In the genomic region with DNA sequence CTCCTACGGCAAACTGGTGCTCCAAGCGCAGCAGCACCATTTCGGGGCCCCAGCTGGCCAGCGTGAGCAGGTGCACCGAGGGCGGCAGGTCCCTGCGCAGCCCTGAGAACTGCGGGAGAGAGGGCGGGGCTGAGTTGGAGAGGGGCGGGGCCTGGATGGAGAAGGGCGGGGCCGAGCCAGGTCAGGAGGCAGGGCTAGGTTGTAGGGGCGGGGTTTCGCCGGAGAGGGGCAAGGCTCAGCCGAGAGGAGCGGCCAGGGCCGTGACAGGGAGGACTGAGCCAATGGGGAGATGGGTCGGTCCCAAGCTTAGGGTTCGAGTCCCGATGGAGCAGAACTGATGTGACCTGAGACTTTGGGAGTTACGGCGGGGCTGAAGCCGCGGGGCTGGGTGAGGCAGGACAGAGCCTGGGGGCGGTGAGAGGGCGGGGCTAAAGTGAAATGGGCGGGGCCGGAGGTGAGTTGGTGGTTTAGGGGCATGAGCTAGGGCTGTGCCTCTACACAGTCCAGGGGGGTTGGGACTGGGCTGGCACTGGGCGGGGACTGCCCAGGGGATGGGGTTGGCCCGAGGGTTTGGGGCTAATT, we compare ENCODE assay signal across 8 cellular contexts. TPM values are rescaled to one million over a fixed set of nuclear protein-coding genes. Genes with fewer than 3 reads are reported as not detected.
DNase-seq lines count a peak whose midpoint lies in the region; TF ChIP-seq lines count a peak whose summit lies in the region.

No MANE protein-coding gene starts in this region.

- no peak overlapping the region for H3K27ac Mint-ChIP-seq in activated naive CD4-positive, alpha-beta T cell treated with anti-CD3 and anti-CD28 coated beads for 36 hours
- no peak overlapping the region for H3K27ac Mint-ChIP-seq in activated naive CD4-positive, alpha-beta T cell treated with anti-CD3 and anti-CD28 coated beads, Interleukin-2, amount 10 ng/mL, durations not matched to agents 7 days and 5 days
- H3K27ac Mint-ChIP-seq in activated T-helper 2 cell treated with anti-CD3 and anti-CD28 coated beads, Interferon-gamma antibody, Interleukin-2, Interleukin-4, amounts not matched to agents 10 μg/mL and 5 μg/mL and 100 μg/mL, durations not matched to agents 14 hours and 24 hours and 36 hours: no peak overlapping the region
- H3K27ac Mint-ChIP-seq in osteocyte (ENCODE audit: unreplicated experiment): no peak overlapping the region

- no peaks in the 10 kb centered on the region for H3K27me3 ChIP-seq in iPS-15b (ENCODE audit: control insufficient read depth, insufficient read depth, low read length)

- no peaks in the 10 kb centered on the region for H3K9me3 ChIP-seq in iPS-15b (ENCODE audit: control insufficient read depth, insufficient read depth, low read length)

- peaks cover 32% of the 10 kb centered on the region for H3K36me3 Mint-ChIP-seq in activated naive CD4-positive, alpha-beta T cell treated with anti-CD3 and anti-CD28 coated beads for 36 hours (ENCODE audit: low read depth)
- H3K36me3 Mint-ChIP-seq in activated naive CD4-positive, alpha-beta T cell treated with anti-CD3 and anti-CD28 coated beads, Interleukin-2, amount 10 ng/mL, durations not matched to agents 7 days and 5 days: peaks cover 41% of the 10 kb centered on the region
- peaks cover 55% of the 10 kb centered on the region for H3K36me3 Mint-ChIP-seq in activated T-helper 2 cell treated with anti-CD3 and anti-CD28 coated beads, Interferon-gamma antibody, Interleukin-2, Interleukin-4, amounts not matched to agents 10 μg/mL and 5 μg/mL and 100 μg/mL, durations not matched to agents 14 hours and 24 hours and 36 hours (ENCODE audit: low read depth)
- H3K36me3 Mint-ChIP-seq in osteocyte (ENCODE audit: unreplicated experiment): peaks cover 10% of the 10 kb centered on the region

- no peak for TF ChIP-seq CTCF in osteocyte (IDR thresholded peaks at IDR 0.05)

- H3K4me1 Mint-ChIP-seq in activated naive CD4-positive, alpha-beta T cell treated with anti-CD3 and anti-CD28 coated beads for 36 hours (ENCODE audit: low read depth): no peaks in the 10 kb centered on the region
- peaks cover 8% of the 10 kb centered on the region for H3K4me1 Mint-ChIP-seq in activated naive CD4-positive, alpha-beta T cell treated with anti-CD3 and anti-CD28 coated beads, Interleukin-2, amount 10 ng/mL, durations not matched to agents 7 days and 5 days
- no peaks in the 10 kb centered on the region for H3K4me1 Mint-ChIP-seq in activated T-helper 2 cell treated with anti-CD3 and anti-CD28 coated beads, Interferon-gamma antibody, Interleukin-2, Interleukin-4, amounts not matched to agents 10 μg/mL and 5 μg/mL and 100 μg/mL, durations not matched to agents 14 hours and 24 hours and 36 hours (ENCODE audit: low read depth)
- H3K4me1 Mint-ChIP-seq in osteocyte (ENCODE audit: unreplicated experiment): no peaks in the 10 kb centered on the region

- intact Hi-C loops in activated naive CD4-positive, alpha-beta T cell treated with anti-CD3 and anti-CD28 coated beads for 36 hours (cut with micrococcal nuclease): no loop called here
- intact Hi-C loops in activated T-helper 2 cell treated with anti-CD3 and anti-CD28 coated beads, Interferon-gamma antibody, Interleukin-2, Interleukin-4, amounts not matched to agents 10 μg/mL and 5 μg/mL and 100 μg/mL, durations not matched to agents 14 hours and 24 hours and 36 hours (cut with micrococcal nuclease): no loop called here

- CTCF ChIA-PET in activated naive CD4-positive, alpha-beta T cell treated with anti-CD3 and anti-CD28 coated beads for 36 hours (lab: Charles Lee): no interaction called here
- CTCF ChIA-PET in activated naive CD4-positive, alpha-beta T cell treated with anti-CD3 and anti-CD28 coated beads, Interleukin-2, amount 10 ng/mL, durations not matched to agents 7 days and 5 days (lab: Charles Lee): no interaction called here

- no peaks in the 10 kb centered on the region for H3K9me3 Mint-ChIP-seq in activated naive CD4-positive, alpha-beta T cell treated with anti-CD3 and anti-CD28 coated beads for 36 hours
- no peaks in the 10 kb centered on the region for H3K9me3 Mint-ChIP-seq in activated naive CD4-positive, alpha-beta T cell treated with anti-CD3 and anti-CD28 coated beads, Interleukin-2, amount 10 ng/mL, durations not matched to agents 7 days and 5 days
- no peaks in the 10 kb centered on the region for H3K9me3 Mint-ChIP-seq in activated T-helper 2 cell treated with anti-CD3 and anti-CD28 coated beads, Interferon-gamma antibody, Interleukin-2, Interleukin-4, amounts not matched to agents 10 μg/mL and 5 μg/mL and 100 μg/mL, durations not matched to agents 14 hours and 24 hours and 36 hours
- H3K9me3 Mint-ChIP-seq in osteocyte (ENCODE audit: unreplicated experiment): no peaks in the 10 kb centered on the region

- H3K9ac ChIP-seq in iPS-15b (ENCODE audit: low read depth, low read length): no peak overlapping the region

- H3K27me3 Mint-ChIP-seq in activated naive CD4-positive, alpha-beta T cell treated with anti-CD3 and anti-CD28 coated beads for 36 hours (ENCODE audit: low read depth): no peaks in the 10 kb centered on the region
- no peaks in the 10 kb centered on the region for H3K27me3 Mint-ChIP-seq in activated naive CD4-positive, alpha-beta T cell treated with anti-CD3 and anti-CD28 coated beads, Interleukin-2, amount 10 ng/mL, durations not matched to agents 7 days and 5 days
- H3K27me3 Mint-ChIP-seq in activated T-helper 2 cell treated with anti-CD3 and anti-CD28 coated beads, Interferon-gamma antibody, Interleukin-2, Interleukin-4, amounts not matched to agents 10 μg/mL and 5 μg/mL and 100 μg/mL, durations not matched to agents 14 hours and 24 hours and 36 hours (ENCODE audit: low read depth): no peaks in the 10 kb centered on the region
- H3K27me3 Mint-ChIP-seq in osteocyte (ENCODE audit: unreplicated experiment): no peaks in the 10 kb centered on the region

- peak overlapping the region; percentile 37 for H3K4me3 ChIP-seq in iPS-15b (ENCODE audit: low read depth, low read length)

- peaks cover 5% of the 10 kb centered on the region for H3K36me3 ChIP-seq in iPS-15b (ENCODE audit: control insufficient read depth, insufficient read depth, low read length)

- peak; percentile 45 for DNase-seq in activated naive CD4-positive, alpha-beta T cell treated with anti-CD3 and anti-CD28 coated beads for 36 hours
- DNase-seq in activated naive CD4-positive, alpha-beta T cell treated with anti-CD3 and anti-CD28 coated beads, Interleukin-2, amount 10 ng/mL, durations not matched to agents 7 days and 5 days: no peak
- DNase-seq in activated T-helper 2 cell treated with anti-CD3 and anti-CD28 coated beads, Interferon-gamma antibody, Interleukin-2, Interleukin-4, amounts not matched to agents 10 μg/mL and 5 μg/mL and 100 μg/mL, durations not matched to agents 14 hours and 24 hours and 36 hours (ENCODE audit: low spot score): no peak
- peak; percentile 35 to 59 for DNase-seq in stimulated activated CD4-positive, alpha-beta T cell treated with anti-CD3 and anti-CD28 coated beads, Interleukin-4, amount 100 ng/mL, for 48 hours (ENCODE audit: low read depth in 2 of 2)
- no peak for DNase-seq in osteocyte (ENCODE audit: extremely low spot score, unreplicated experiment)
- no peak for DNase-seq in A172 (ENCODE audit: low spot score)
- no peak for DNase-seq in NCI-H524 (lab: John Stamatoyannopoulos, UW)

- no peaks in the 10 kb centered on the region for H3K4me1 ChIP-seq in iPS-15b (ENCODE audit: control insufficient read depth, insufficient read depth, low read length)

- no peak overlapping the region for H3K4me3 Mint-ChIP-seq in activated naive CD4-positive, alpha-beta T cell treated with anti-CD3 and anti-CD28 coated beads for 36 hours
- no peak overlapping the region for H3K4me3 Mint-ChIP-seq in activated naive CD4-positive, alpha-beta T cell treated with anti-CD3 and anti-CD28 coated beads, Interleukin-2, amount 10 ng/mL, durations not matched to agents 7 days and 5 days
- peak overlapping the region; percentile 13 for H3K4me3 Mint-ChIP-seq in activated T-helper 2 cell treated with anti-CD3 and anti-CD28 coated beads, Interferon-gamma antibody, Interleukin-2, Interleukin-4, amounts not matched to agents 10 μg/mL and 5 μg/mL and 100 μg/mL, durations not matched to agents 14 hours and 24 hours and 36 hours (ENCODE audit: low read depth)
- no peak overlapping the region for H3K4me3 Mint-ChIP-seq in osteocyte (ENCODE audit: unreplicated experiment)

RNA-seq across cellular contexts. Expression of a gene that starts 19.0 kb away (rescaled TPM):
- 100 to 1,000 TPM; 120 to 131 TPM for total RNA-seq in activated naive CD4-positive, alpha-beta T cell treated with anti-CD3 and anti-CD28 coated beads for 36 hours
- total RNA-seq in activated T-helper 2 cell treated with anti-CD3 and anti-CD28 coated beads, Interferon-gamma antibody, Interleukin-2, Interleukin-4, amounts not matched to agents 10 μg/mL and 5 μg/mL and 100 μg/mL, durations not matched to agents 14 hours and 24 hours and 36 hours: 133 and 147 TPM in 2 replicates
- total RNA-seq in osteocyte: 116 and 120 TPM in 2 replicates
- 45.7 and 65.6 TPM in 2 replicates for total RNA-seq in A172 (2014; rRNA removed; shearing (Covaris generic))

RNA-seq across cellular contexts. Expression of a gene that starts 19.0 kb away (rescaled TPM):
- total RNA-seq in activated naive CD4-positive, alpha-beta T cell treated with anti-CD3 and anti-CD28 coated beads for 36 hours: 10 to 100 TPM; 14.9 to 16.2 TPM
- total RNA-seq in activated T-helper 2 cell treated with anti-CD3 and anti-CD28 coated beads, Interferon-gamma antibody, Interleukin-2, Interleukin-4, amounts not matched to agents 10 μg/mL and 5 μg/mL and 100 μg/mL, durations not matched to agents 14 hours and 24 hours and 36 hours: 23.1 and 23.7 TPM in 2 replicates
- total RNA-seq in osteocyte: 11.4 and 12.4 TPM in 2 replicates
- total RNA-seq in A172 (2014; rRNA removed; shearing (Covaris generic)): 14.9 and 15.1 TPM in 2 replicates

RNA-seq across cellular contexts. Expression of a gene that starts 34.1 kb away (rescaled TPM):
- 100 to 1,000 TPM; 131 to 149 TPM for total RNA-seq in activated naive CD4-positive, alpha-beta T cell treated with anti-CD3 and anti-CD28 coated beads for 36 hours
- 122 and 134 TPM in 2 replicates for total RNA-seq in activated T-helper 2 cell treated with anti-CD3 and anti-CD28 coated beads, Interferon-gamma antibody, Interleukin-2, Interleukin-4, amounts not matched to agents 10 μg/mL and 5 μg/mL and 100 μg/mL, durations not matched to agents 14 hours and 24 hours and 36 hours
- total RNA-seq in osteocyte: 64.3 and 68.4 TPM in 2 replicates
- 132 and 170 TPM in 2 replicates for total RNA-seq in A172 (2014; rRNA removed; shearing (Covaris generic))

RNA-seq across cellular contexts. Expression of a gene that starts 36.9 kb away (rescaled TPM):
- 10 to 100 TPM; 11.2 to 11.9 TPM for total RNA-seq in activated naive CD4-positive, alpha-beta T cell treated with anti-CD3 and anti-CD28 coated beads for 36 hours
- total RNA-seq in activated T-helper 2 cell treated with anti-CD3 and anti-CD28 coated beads, Interferon-gamma antibody, Interleukin-2, Interleukin-4, amounts not matched to agents 10 μg/mL and 5 μg/mL and 100 μg/mL, durations not matched to agents 14 hours and 24 hours and 36 hours: 21.8 and 22.5 TPM in 2 replicates
- total RNA-seq in osteocyte: 25.0 and 26.1 TPM in 2 replicates
- total RNA-seq in A172 (2014; rRNA removed; shearing (Covaris generic)): 10.5 and 29.2 TPM in 2 replicates

RNA-seq across cellular contexts. Expression of a gene that starts 37.0 kb away (rescaled TPM):
- 1 to 10 TPM; 3.9 to 5.0 TPM for total RNA-seq in activated naive CD4-positive, alpha-beta T cell treated with anti-CD3 and anti-CD28 coated beads for 36 hours
- total RNA-seq in activated T-helper 2 cell treated with anti-CD3 and anti-CD28 coated beads, Interferon-gamma antibody, Interleukin-2, Interleukin-4, amounts not matched to agents 10 μg/mL and 5 μg/mL and 100 μg/mL, durations not matched to agents 14 hours and 24 hours and 36 hours: 7.0 and 9.9 TPM in 2 replicates
- 9.2 TPM in 2 replicates for total RNA-seq in osteocyte
- total RNA-seq in A172 (2014; rRNA removed; shearing (Covaris generic)): 4.7 and 6.9 TPM in 2 replicates

Comparison
In these comparisons a context has a peak if more than half of its experiments do, and no peak if none do; other contexts are left out.
1. DNase-seq: peak in activated naive CD4-positive, alpha-beta T cell treated with anti-CD3 and anti-CD28 coated beads for 36 hours (single experiment) and stimulated activated CD4-positive, alpha-beta T cell treated with anti-CD3 and anti-CD28 coated beads, Interleukin-4, amount 100 ng/mL, for 48 hours (2 of 2); none in activated naive CD4-positive, alpha-beta T cell treated with anti-CD3 and anti-CD28 coated beads, Interleukin-2, amount 10 ng/mL, durations not matched to agents 7 days and 5 days (single experiment), activated T-helper 2 cell treated with anti-CD3 and anti-CD28 coated beads, Interferon-gamma antibody, Interleukin-2, Interleukin-4, amounts not matched to agents 10 μg/mL and 5 μg/mL and 100 μg/mL, durations not matched to agents 14 hours and 24 hours and 36 hours (single experiment), osteocyte (single experiment), A172 (single experiment) and NCI-H524 (0 of 2).